Comparison of ENCODE assay signal across 8 cellular contexts in genomic region chr1:231053493-231054162, GRCh38. TPM values are rescaled to one million over a fixed set of nuclear protein-coding genes. Genes with fewer than 3 reads are reported as not detected.
DNase-seq lines count a peak whose midpoint lies in the region; ATAC-seq and TF ChIP-seq lines count a peak whose summit lies in the region.

No MANE protein-coding gene starts in this region.

- peaks cover 12% of the 10 kb centered on the region for H3K27me3 Mint-ChIP-seq in activated T-helper 17 cell treated with anti-CD3 and anti-CD28 coated beads, Interleukin-2, amount 50 U/mL, for 72 hours
- H3K27me3 Mint-ChIP-seq in CD4-positive, alpha-beta memory T cell: peaks cover 4 to 8% of the 10 kb centered on the region in 2 donors

- H3K27ac Mint-ChIP-seq in activated T-helper 17 cell treated with anti-CD3 and anti-CD28 coated beads, Interleukin-2, amount 50 U/mL, for 72 hours: peak overlapping the region; percentile 32
- no peak overlapping the region for H3K27ac Mint-ChIP-seq in CD4-positive, alpha-beta memory T cell

- intact Hi-C loops in left lung (cut with DNase I): no loop called here
- intact Hi-C loops in CD4-positive, alpha-beta memory T cell (cut with micrococcal nuclease): no loop called here

- POLR2A ChIA-PET in CD4-positive, alpha-beta memory T cell (lab: Charles Lee; ENCODE audit: partially characterized antibody): no interaction called here

- peaks cover 13 to 26% of the 10 kb centered on the region in 2 donors for H3K4me1 ChIP-seq in left lung
- no peaks in the 10 kb centered on the region for H3K4me1 ChIP-seq in CD4-positive, alpha-beta memory T cell (ENCODE audit: insufficient read depth, low read length)

- H3K4me3 ChIP-seq in left lung: peak overlapping the region in 1 of 2 donors; percentile 6
- no peak overlapping the region for H3K4me3 ChIP-seq in CD4-positive, alpha-beta memory T cell (ENCODE audit: low read length in 2 of 2)

- H3K36me3 Mint-ChIP-seq in activated T-helper 17 cell treated with anti-CD3 and anti-CD28 coated beads, Interleukin-2, amount 50 U/mL, for 72 hours (ENCODE audit: low read depth): no peaks in the 10 kb centered on the region
- no peaks in the 10 kb centered on the region for H3K36me3 Mint-ChIP-seq in CD4-positive, alpha-beta memory T cell

- DNase-seq in AG09319 (ENCODE audit: extremely low read depth, low read depth) (peak; percentile 27), HT-29 (ENCODE audit: low spot score) (peak; percentile 25), left lung (peak in 1 of 2 donors; percentile 64), ureter (ENCODE audit: low spot score) (peak; percentile 62), NCI-H526 treated with DMSO at 0.1 percent for 48 hours (lab: John Stamatoyannopoulos, UW) (no peak)
- DNase-seq in CD4-positive, alpha-beta memory T cell: no peak

- H3K9me3 ChIP-seq in left lung: no peaks in the 10 kb centered on the region
- no peaks in the 10 kb centered on the region for H3K9me3 ChIP-seq in CD4-positive, alpha-beta memory T cell (ENCODE audit: control insufficient read depth in 1 of 2, low read length in 2 of 2)

- CTCF ChIA-PET in CD4-positive, alpha-beta memory T cell (lab: Charles Lee; ENCODE audit: partially characterized antibody): interaction anchor here (0.8 to 1.0 kb wide), 3 partner anchors 12 to 19 kb away, joined by 3 read pairs; no protein-coding TSS in a partner anchor

- H3K27me3 ChIP-seq in left lung: no peaks in the 10 kb centered on the region
- no peaks in the 10 kb centered on the region for H3K27me3 ChIP-seq in CD4-positive, alpha-beta memory T cell (ENCODE audit: insufficient read depth, low read length)

- peak overlapping the region in 1 of 2 donors; percentile 48 for H3K27ac ChIP-seq in left lung
- no peak overlapping the region for H3K27ac ChIP-seq in CD4-positive, alpha-beta memory T cell (ENCODE audit: low read depth, low read length)

- peak overlapping the region; percentile 49 for H3K4me3 Mint-ChIP-seq in activated T-helper 17 cell treated with anti-CD3 and anti-CD28 coated beads, Interleukin-2, amount 50 U/mL, for 72 hours
- H3K4me3 Mint-ChIP-seq in CD4-positive, alpha-beta memory T cell: peak overlapping the region in 2 of 8 donors; percentile 31 to 54

- peak; percentile 61 for ATAC-seq in GM18907 (IDR thresholded peaks at IDR 0.05; ENCODE audit: unreplicated experiment)
- ATAC-seq in activated T-helper 17 cell treated with anti-CD3 and anti-CD28 coated beads, Interleukin-2, amount 50 U/mL, for 72 hours (replicated peaks): peak; percentile 71
- ATAC-seq in left lung: peak; percentile 79

- H3K4me1 Mint-ChIP-seq in activated T-helper 17 cell treated with anti-CD3 and anti-CD28 coated beads, Interleukin-2, amount 50 U/mL, for 72 hours: peaks cover 17% of the 10 kb centered on the region
- H3K4me1 Mint-ChIP-seq in CD4-positive, alpha-beta memory T cell: peaks cover 6 to 11% (median 7%) of the 10 kb centered on the region in 4 donors

- no peaks in the 10 kb centered on the region for H3K36me3 ChIP-seq in left lung
- H3K36me3 ChIP-seq in CD4-positive, alpha-beta memory T cell (ENCODE audit: insufficient read depth, low read length): no peaks in the 10 kb centered on the region

- TF ChIP-seq CTCF in AG09319 (IDR thresholded peaks at IDR 0.05; ENCODE audit: low read depth, low read length) (no peak), left lung (IDR thresholded peaks at IDR 0.05) (no peak)

- no peaks in the 10 kb centered on the region for H3K9me3 Mint-ChIP-seq in activated T-helper 17 cell treated with anti-CD3 and anti-CD28 coated beads, Interleukin-2, amount 50 U/mL, for 72 hours
- H3K9me3 Mint-ChIP-seq in CD4-positive, alpha-beta memory T cell: peaks cover 0 to 6% (median 2%) of the 10 kb centered on the region in 8 donors

RNA-seq across cellular contexts. Expression of gene FAM89A, which starts 13.6 kb away (rescaled TPM):
- total RNA-seq in HT-29 (2014; rRNA removed; shearing (Covaris generic)): 16.7 and 19.8 TPM in 2 replicates
- 10 to 100 TPM; 11.2 to 17.2 TPM for total RNA-seq in activated T-helper 17 cell treated with anti-CD3 and anti-CD28 coated beads, Interleukin-2, amount 50 U/mL, for 72 hours
- total RNA-seq in left lung (10 to 100 TPM; 12.3 to 18.8 TPM), ureter (11.3 TPM)
- 1 to 10 TPM; 6.5 to 8.7 TPM for total RNA-seq in CD4-positive, alpha-beta memory T cell
- 1 to 10 TPM; 7.7 to 8.5 TPM for polyA plus RNA-seq in CD4-positive, alpha-beta memory T cell

Comparison
In these comparisons a context has a peak if more than half of its experiments do, and no peak if none do; other contexts are left out.
1. DNase-seq: peak in AG09319 (single experiment), HT-29 (single experiment) and ureter (single experiment); none in NCI-H526 treated with DMSO at 0.1 percent for 48 hours (single experiment) and CD4-positive, alpha-beta memory T cell (0 of 5).
2. Peak in every context shown above with its lines, with median percentiles within 50 percentile points of each other: ATAC-seq.